ENCODE assay signal across 11 cellular contexts in genomic region chrX:153885208-153885787, GRCh38. TPM values are rescaled to one million over a fixed set of nuclear protein-coding genes. Genes with fewer than 3 reads are reported as not detected.
A peak's percentile ranks its signal among the peaks of the same experiment; 100 is the strongest.
DNase-seq lines count a peak whose midpoint lies in the region; ATAC-seq and TF ChIP-seq lines count a peak whose summit lies in the region.
"Had no signal": no experiment of that assay in that cellular context is flagged by ENCODE, and none has a peak within 500 bp of the region (broad histone marks: within the 10 kb centered on the region; RNA-seq: fewer than 3 reads in every experiment).

No MANE protein-coding gene starts in this region.

- peaks cover 4 to 14% (median 11%) of the 10 kb centered on the region in 3 experiments; a peak in 6 of 7 replicates for H3K36me3 Mint-ChIP-seq in H9 (ENCODE audit: insufficient read depth in 1 of 3, low read depth in 3 of 3)
- H3K36me3 Mint-ChIP-seq in activated naive CD8-positive, alpha-beta T cell treated with anti-CD3 and anti-CD28 coated beads, Interleukin-2, amount 10 ng/mL, durations not matched to agents 7 days and 5 days = no peaks in the 10 kb centered on the region
- H3K36me3 Mint-ChIP-seq in mesothelial cell of epicardium = no peaks in the 10 kb centered on the region

- POLR2A ChIA-PET in BJ (lab: Charles Lee) = no interaction called here
- POLR2A ChIA-PET in activated naive CD8-positive, alpha-beta T cell treated with anti-CD3 and anti-CD28 coated beads, Interleukin-2, amount 10 ng/mL, durations not matched to agents 7 days and 5 days (lab: Charles Lee) = no interaction called here

- no peak overlapping the region for H3K4ac ChIP-seq in H9 (ENCODE audit: low read depth, low read length)

- peak; percentile 49 for ATAC-seq in activated naive CD8-positive, alpha-beta T cell treated with anti-CD3 and anti-CD28 coated beads, Interleukin-2, amount 10 ng/mL, durations not matched to agents 7 days and 5 days (ENCODE audit: low read depth)
- no peak for ATAC-seq in HG03196 (IDR thresholded peaks at IDR 0.05; ENCODE audit: unreplicated experiment)

- H3K27ac Mint-ChIP-seq in H9 = no peak overlapping the region
- no peak overlapping the region for H3K27ac Mint-ChIP-seq in activated naive CD8-positive, alpha-beta T cell treated with anti-CD3 and anti-CD28 coated beads, Interleukin-2, amount 10 ng/mL, durations not matched to agents 7 days and 5 days
- no peak overlapping the region for H3K27ac Mint-ChIP-seq in mesothelial cell of epicardium

- no peak overlapping the region for H3K23ac ChIP-seq in H9 (ENCODE audit: insufficient read length, low read depth, low read length)

- H4K5ac ChIP-seq in H9 (ENCODE audit: insufficient read length, low read depth, low read length) = no peak overlapping the region

- H2AK5ac ChIP-seq in H9 (ENCODE audit: insufficient read length, low read length) = no peak overlapping the region

- H3K9ac ChIP-seq in H9 (ENCODE audit: extremely low read depth, insufficient read length, low read length) = no peak overlapping the region

- peaks cover 9 to 30% of the 10 kb centered on the region in 2 experiments for H3K4me1 Mint-ChIP-seq in H9
- H3K4me1 Mint-ChIP-seq in activated naive CD8-positive, alpha-beta T cell treated with anti-CD3 and anti-CD28 coated beads, Interleukin-2, amount 10 ng/mL, durations not matched to agents 7 days and 5 days = no peaks in the 10 kb centered on the region
- H3K4me1 Mint-ChIP-seq in mesothelial cell of epicardium = no peaks in the 10 kb centered on the region

- H2BK5ac ChIP-seq in H9 (ENCODE audit: insufficient read length, low read length) = no peak overlapping the region

- H3K4me3 ChIP-seq in BJ (ENCODE audit: low read depth, low read length) = peak overlapping the region; percentile 56

- peaks cover 12% of the 10 kb centered on the region for H3K9me3 ChIP-seq in H9 (ENCODE audit: control insufficient read depth, low read depth, low read length)

- no peak overlapping the region for H3K18ac ChIP-seq in H9 (ENCODE audit: insufficient read length, low read depth, low read length)

- WGBS in H9 (ENCODE audit: extremely low coverage, insufficient read length, low lambda C conversion rate) = no CpG with 5 or more reads among the region's 32 CpGs

- H3K27ac ChIP-seq in H9 (ENCODE audit: insufficient read length, low read depth, low read length) = no peak overlapping the region
- H3K27ac ChIP-seq: cardiac muscle cell had no signal

- no peak overlapping the region for H4K91ac ChIP-seq in H9 (ENCODE audit: insufficient read length, low read depth, low read length)

- no peaks in the 10 kb centered on the region for H3K4me1 ChIP-seq in H9 (ENCODE audit: insufficient read depth, low read length)

- H3K79me1 ChIP-seq in H9 (ENCODE audit: insufficient read depth, low read depth, low read length, poor library complexity, severe bottlenecking) = no peaks in the 10 kb centered on the region

- no peaks in the 10 kb centered on the region for H3K79me2 ChIP-seq in H9 (ENCODE audit: insufficient read depth, low read length)

- no peak overlapping the region for H2BK20ac ChIP-seq in H9 (ENCODE audit: low read depth, low read length, poor library complexity, severe bottlenecking)

- H3K14ac ChIP-seq in H9 (ENCODE audit: insufficient read depth, low read length) = no peak overlapping the region

- no peak overlapping the region for H4K8ac ChIP-seq in H9 (replicated peaks; ENCODE audit: insufficient read length, low read depth, low read length)

- peak overlapping the region; percentile 59 to 81 for H3K4me3 Mint-ChIP-seq in H9
- peak overlapping the region; percentile 64 for H3K4me3 Mint-ChIP-seq in activated naive CD8-positive, alpha-beta T cell treated with anti-CD3 and anti-CD28 coated beads, Interleukin-2, amount 10 ng/mL, durations not matched to agents 7 days and 5 days
- H3K4me3 Mint-ChIP-seq in mesothelial cell of epicardium = peak overlapping the region; percentile 47

- H2BK120ac ChIP-seq in H9 (ENCODE audit: low read depth, low read length, poor library complexity, severe bottlenecking) = no peak overlapping the region

- H3K36me3 ChIP-seq in BJ (ENCODE audit: control insufficient read depth, insufficient read depth, low read length) = peaks cover 2% of the 10 kb centered on the region; the same call in 1 of the 2 replicates
- H3K36me3 ChIP-seq: cardiac muscle cell had no signal

- CTCF ChIA-PET in BJ (lab: Yijun Ruan, JAX) = no interaction called here

- H4K20me1 ChIP-seq in H9 (ENCODE audit: control insufficient read depth, insufficient read depth, insufficient read length) = no peaks in the 10 kb centered on the region

- no peak overlapping the region for H2BK15ac ChIP-seq in H9 (ENCODE audit: low read depth, low read length)

- no peak overlapping the region for H2BK12ac ChIP-seq in H9 (ENCODE audit: insufficient read length, low read depth, low read length)

- H2AFZ ChIP-seq in H9 (ENCODE audit: low read length) = no peak overlapping the region

- H3K23me2 ChIP-seq in H9 (ENCODE audit: insufficient read length, low read depth, low read length, poor library complexity, severe bottlenecking) = peaks cover 4% of the 10 kb centered on the region

- H3K27me3 Mint-ChIP-seq in H9 (ENCODE audit: low read depth) (peaks cover 29% of the 10 kb centered on the region), mesothelial cell of epicardium (ENCODE audit: low read depth) (peaks cover 57% of the 10 kb centered on the region)
- peaks cover 29% of the 10 kb centered on the region for H3K27me3 Mint-ChIP-seq in activated naive CD8-positive, alpha-beta T cell treated with anti-CD3 and anti-CD28 coated beads, Interleukin-2, amount 10 ng/mL, durations not matched to agents 7 days and 5 days

- DNase-seq in BJ (ENCODE audit: low read depth) = no peak
- DNase-seq in H9 = no peak
- DNase-seq in activated naive CD8-positive, alpha-beta T cell treated with anti-CD3 and anti-CD28 coated beads, Interleukin-2, amount 10 ng/mL, durations not matched to agents 7 days and 5 days = no peak
- DNase-seq in mesothelial cell of epicardium (ENCODE audit: low spot score in 2 of 2, unreplicated experiment in 2 of 2) = no peak
- no peak for DNase-seq in mucosa of gallbladder (ENCODE audit: low spot score)
- DNase-seq in stimulated activated CD4-positive, alpha-beta T cell treated with anti-CD3 and anti-CD28 coated beads, Interleukin-1b, Interleukin-23, amount 100 ng/mL, for 48 hours = no peak
- no peak for DNase-seq in SIG-M5 (lab: John Stamatoyannopoulos, UW)
- DNase-seq: hypothalamus; NK-92 treated with Interleukin-12 subunit alpha and Interleukin-12 subunit beta, amount 100 ng/mL, for 24 hours had no signal

- H3K27me3 ChIP-seq in BJ (ENCODE audit: control insufficient read depth, insufficient read depth, low read length) (no peaks in the 10 kb centered on the region), H9 (ENCODE audit: insufficient read depth, low read length) (no peaks in the 10 kb centered on the region)

- no peak overlapping the region for H3T11ph ChIP-seq in H9 (ENCODE audit: low read length)

- TF ChIP-seq CTCF in BJ (IDR thresholded peaks at IDR 0.05; ENCODE audit: insufficient read depth, low read depth, low read length) (no peak), H9 (conservative IDR thresholded peaks at IDR 0.05) (no peak), mesothelial cell of epicardium (IDR thresholded peaks at IDR 0.05; ENCODE audit: unreplicated experiment) (no peak)

- peak overlapping the region; percentile 7 for H3K4me2 ChIP-seq in H9 (ENCODE audit: insufficient read depth, insufficient read length, low read length)

- H3K9me3 Mint-ChIP-seq in H9 (peaks cover 47 to 68% of the 10 kb centered on the region in 2 experiments), mesothelial cell of epicardium (peaks cover 10% of the 10 kb centered on the region)
- H3K9me3 Mint-ChIP-seq in activated naive CD8-positive, alpha-beta T cell treated with anti-CD3 and anti-CD28 coated beads, Interleukin-2, amount 10 ng/mL, durations not matched to agents 7 days and 5 days = no peaks in the 10 kb centered on the region

- no peak overlapping the region for H3K56ac ChIP-seq in H9 (ENCODE audit: insufficient read length, low read depth, low read length)

RNA-seq across cellular contexts. Expression of gene L1CAM, which starts 0.7 kb away (rescaled TPM):
- 23.5 and 62.0 TPM in 2 replicates for polyA plus RNA-seq in BJ (2011; rRNA removed)
- polyA minus RNA-seq in BJ (2011; rRNA and poly(A)+ RNA removed) = 34.8 and 60.7 TPM in 2 replicates
- total RNA-seq in H9 (2021) = 19.9 and 22.7 TPM in 2 replicates
- total RNA-seq in activated naive CD8-positive, alpha-beta T cell treated with anti-CD3 and anti-CD28 coated beads, Interleukin-2, amount 10 ng/mL, durations not matched to agents 7 days and 5 days = 1 to 10 TPM; 4.5 to 7.2 TPM
- total RNA-seq in mesothelial cell of epicardium = 1.4 to 2.1 TPM (median 2.1 TPM) in 3 replicates
- total RNA-seq in mucosa of gallbladder = 10.0 TPM

RNA-seq across cellular contexts. Expression of gene AVPR2, which starts 19.2 kb away (rescaled TPM):
- polyA plus RNA-seq in BJ (2011; rRNA removed) = not detected in 2 replicates
- not detected in 2 replicates for polyA minus RNA-seq in BJ (2011; rRNA and poly(A)+ RNA removed)
- total RNA-seq in H9 (2021) (not detected in 2 replicates), mesothelial cell of epicardium (not detected in 3 replicates), mucosa of gallbladder (1.1 TPM)
- total RNA-seq in activated naive CD8-positive, alpha-beta T cell treated with anti-CD3 and anti-CD28 coated beads, Interleukin-2, amount 10 ng/mL, durations not matched to agents 7 days and 5 days = not detected
- total RNA-seq: cardiac muscle cell had no signal

RNA-seq across cellular contexts. Expression of gene ARHGAP4, which starts 40.8 kb away (rescaled TPM):
- 0.39 and 0.82 TPM in 2 replicates for polyA plus RNA-seq in BJ (2011; rRNA removed)
- polyA minus RNA-seq in BJ (2011; rRNA and poly(A)+ RNA removed) = 0.62 TPM in 1 of 2 replicates, not detected in the other
- total RNA-seq in H9 (2021) (37.8 and 40.6 TPM in 2 replicates), mesothelial cell of epicardium (52.2 to 64.4 TPM (median 62.8 TPM) in 3 replicates), mucosa of gallbladder (53.8 TPM)
- 100 to 1,000 TPM; 341 to 356 TPM for total RNA-seq in activated naive CD8-positive, alpha-beta T cell treated with anti-CD3 and anti-CD28 coated beads, Interleukin-2, amount 10 ng/mL, durations not matched to agents 7 days and 5 days

RNA-seq across cellular contexts. Expression of gene NAA10, which starts 49.5 kb away (rescaled TPM):
- polyA plus RNA-seq in BJ (2011; rRNA removed) = 61.4 and 76.0 TPM in 2 replicates
- polyA minus RNA-seq in BJ (2011; rRNA and poly(A)+ RNA removed) = 35.3 and 36.7 TPM in 2 replicates
- 101 and 103 TPM in 2 replicates for total RNA-seq in H9 (2021)
- total RNA-seq in activated naive CD8-positive, alpha-beta T cell treated with anti-CD3 and anti-CD28 coated beads, Interleukin-2, amount 10 ng/mL, durations not matched to agents 7 days and 5 days = 10 to 100 TPM; 79.5 to 84.3 TPM
- 76.8 to 82.0 TPM (median 79.3 TPM) in 3 replicates for total RNA-seq in mesothelial cell of epicardium
- 81.6 TPM for total RNA-seq in mucosa of gallbladder

RNA-seq across cellular contexts. Expression of gene PDZD4, which starts 55.0 kb away (rescaled TPM):
- 0.49 and 0.82 TPM in 2 replicates for polyA plus RNA-seq in BJ (2011; rRNA removed)
- 0.41 and 0.43 TPM in 2 replicates for polyA minus RNA-seq in BJ (2011; rRNA and poly(A)+ RNA removed)
- 110 and 118 TPM in 2 replicates for total RNA-seq in H9 (2021)
- total RNA-seq in activated naive CD8-positive, alpha-beta T cell treated with anti-CD3 and anti-CD28 coated beads, Interleukin-2, amount 10 ng/mL, durations not matched to agents 7 days and 5 days = 1 to 10 TPM in 1 of 2 experiments, under 1 TPM in 1; 0.80 to 1.1 TPM
- 6.8 to 8.8 TPM (median 7.6 TPM) in 3 replicates for total RNA-seq in mesothelial cell of epicardium
- 15.1 TPM for total RNA-seq in mucosa of gallbladder
